In genomic region chr6:119542037-119542436, GRCh38 we compare ENCODE assay signal across 28 cellular contexts.
DNase-seq lines count a peak whose midpoint lies in the region; ATAC-seq and TF ChIP-seq lines count a peak whose summit lies in the region.
"Had no signal": no experiment of that assay in that cellular context is flagged by ENCODE, and none has a peak within 500 bp of the region (broad histone marks: within the 10 kb centered on the region; RNA-seq: fewer than 3 reads in every experiment).

No MANE protein-coding gene starts in this region.

- no peak for ATAC-seq in RWPE2 (ENCODE audit: low read depth)
- ATAC-seq: activated CD4-positive, CD25-positive, alpha-beta regulatory T cell treated with anti-CD3 and anti-CD28 coated beads, Interleukin-2, amount 50 U/mL, for 24 hours; activated T-cell treated with anti-CD3 and anti-CD28 coated beads, Interleukin-2, amount 50 U/mL, for 72 hours; body of pancreas; GM12878; naive thymus-derived CD4-positive, alpha-beta T cell; stimulated activated naive B cell treated with anti-CD40 and anti-IgM and Interleukin-4, amounts not matched to agents 10 μg/mL and 1 μg/mL and 100 μg/mL, for 72 hours; upper lobe of right lung had no signal

- H3K27me3 ChIP-seq in RWPE2 (ENCODE audit: insufficient read depth, poor library complexity, severe bottlenecking): no peaks in the 10 kb centered on the region
- no peaks in the 10 kb centered on the region for H3K27me3 ChIP-seq in transverse colon
- H3K27me3 ChIP-seq: BLaER1 treated with 17β-estradiol and CSF1 and Interleukin-3, amounts not matched to agents 10 nM and 100 nM; body of pancreas; esophagus squamous epithelium; neutrophil; Peyer's patch; upper lobe of right lung had no signal

- H3K4me3 ChIP-seq in RWPE2 (ENCODE audit: severe bottlenecking): no peak overlapping the region
- no peak overlapping the region for H3K4me3 ChIP-seq in mesodermal cell (ENCODE audit: extremely low read depth, insufficient read depth, low read length, poor library complexity, severe bottlenecking)
- H3K4me3 ChIP-seq in transverse colon: no peak overlapping the region
- H3K4me3 ChIP-seq: BLaER1 treated with 17β-estradiol and CSF1 and Interleukin-3, amounts not matched to agents 10 nM and 100 nM; body of pancreas; esophagus squamous epithelium; GM12878; Peyer's patch; prostate gland; upper lobe of right lung had no signal

- no peak for TF ChIP-seq POLR2A in erythroblast (IDR thresholded peaks at IDR 0.05; ENCODE audit: low read length)
- no peak for TF ChIP-seq POLR2A in transverse colon (IDR thresholded peaks at IDR 0.05)

- WGBS in mesodermal cell (ENCODE audit: insufficient coverage in 2 of 2), 2 experiments: no CpG with 5 or more reads among the region's 1 CpG
- WGBS in transverse colon (ENCODE audit: low coverage in 1 of 2), 2 donors: 92 to 100% methylated on average over 1 of the region's 1 CpG

- intact Hi-C loops in transverse colon (cut with DNase I; ENCODE audit: low total_unique reads): no loop called here
- intact Hi-C loops in posterior vena cava (cut with DNase I): no loop called here

- H3K9me3 ChIP-seq in RWPE2 (ENCODE audit: severe bottlenecking) (no peaks in the 10 kb centered on the region), mesodermal cell (ENCODE audit: control insufficient read depth, low read length) (no peaks in the 10 kb centered on the region), transverse colon (no peaks in the 10 kb centered on the region)
- H3K9me3 ChIP-seq: body of pancreas, esophagus squamous epithelium, neutrophil, Peyer's patch, prostate gland, upper lobe of right lung had no signal

- H3K27ac ChIP-seq in RWPE2 (ENCODE audit: poor library complexity, severe bottlenecking) (peak overlapping the region; percentile 76), mesodermal cell (ENCODE audit: low read depth, low read length, severe bottlenecking) (peak overlapping the region; percentile 77), transverse colon (peak overlapping the region; percentile 18 to 73 (median 58))
- H3K27ac ChIP-seq: BLaER1 treated with 17β-estradiol and CSF1 and Interleukin-3, amounts not matched to agents 10 nM and 100 nM; body of pancreas; neutrophil; prostate gland; upper lobe of right lung had no signal

- TF ChIP-seq CTCF in RWPE2 (IDR thresholded peaks at IDR 0.05; ENCODE audit: poor library complexity, severe bottlenecking): no peak
- TF ChIP-seq CTCF in transverse colon (IDR thresholded peaks at IDR 0.05): no peak

- DNase-seq in RWPE2 (ENCODE audit: low spot score) (no peak), erythroblast (lab: John Stamatoyannopoulos, UW) (peak; percentile 60 to 87), transverse colon (no peak), posterior vena cava (ENCODE audit: low spot score) (no peak), T1000 (lab: John Stamatoyannopoulos, UW) (no peak), SW480 (ENCODE audit: low spot score) (no peak)
- no peak for DNase-seq in activated T-cell treated with anti-CD3 and anti-CD28 coated beads, Interleukin-2, amount 50 U/mL, for 48 hours
- DNase-seq: activated CD4-positive, alpha-beta T cell treated with anti-CD3 and anti-CD28 coated beads, Interleukin-2, amount 50 U/mL, for 48 hours; activated T-cell treated with anti-CD3 and anti-CD28 coated beads, Interleukin-2, amount 50 U/mL, for 72 hours; body of pancreas; COR-L47; esophagus squamous epithelium; left ventricle myocardium superior; midbrain; naive thymus-derived CD4-positive, alpha-beta T cell; NCI-H446; NCI-H748 treated with DMSO at 0.1 percent for 48 hours; Peyer's patch; SIG-M5; stimulated activated CD4-positive, alpha-beta T cell treated with anti-CD3 and anti-CD28 coated beads, Interleukin-15, amount 100 ng/mL, for 24 hours; stimulated activated naive B cell treated with anti-CD40 and anti-IgM and Interleukin-4, amounts not matched to agents 10 μg/mL and 1 μg/mL and 100 μg/mL, for 72 hours; upper lobe of right lung had no signal

- in situ Hi-C loops in transverse colon (cut with MboI; ENCODE audit: low pct_ligation_motif_present in 1 of 4, low pct_unique_long_range_greater_than_20kb in 1 of 4, low sequenced_read_pairs in 3 of 4): no loop called here

- no peak for TF ChIP-seq EP300 in transverse colon (IDR thresholded peaks at IDR 0.05; ENCODE audit: low read depth)

- H3K4me1 ChIP-seq in RWPE2 (ENCODE audit: insufficient read depth, poor library complexity, severe bottlenecking): peaks cover 16% of the 10 kb centered on the region
- H3K4me1 ChIP-seq in mesodermal cell (ENCODE audit: control insufficient read depth, insufficient read depth, low read length, poor library complexity, severe bottlenecking): no peaks in the 10 kb centered on the region
- peaks cover 10 to 18% (median 12%) of the 10 kb centered on the region in 4 donors for H3K4me1 ChIP-seq in transverse colon
- H3K4me1 ChIP-seq: BLaER1 treated with 17β-estradiol and CSF1 and Interleukin-3, amounts not matched to agents 10 nM and 100 nM; body of pancreas; prostate gland; upper lobe of right lung had no signal

- H3K36me3 ChIP-seq in RWPE2 (ENCODE audit: low read depth) (no peaks in the 10 kb centered on the region), mesodermal cell (ENCODE audit: control insufficient read depth, insufficient read depth, low read length) (no peaks in the 10 kb centered on the region), transverse colon (no peaks in the 10 kb centered on the region)
- H3K36me3 ChIP-seq: BLaER1 treated with 17β-estradiol and CSF1 and Interleukin-3, amounts not matched to agents 10 nM and 100 nM; esophagus squamous epithelium; neutrophil; Peyer's patch; prostate gland; upper lobe of right lung had no signal

Comparison
In these comparisons a context has a peak if more than half of its experiments do, and no peak if none do; other contexts are left out.
1. DNase-seq: peak in erythroblast (2 of 2); none in RWPE2 (single experiment), transverse colon (single experiment), activated T-cell treated with anti-CD3 and anti-CD28 coated beads, Interleukin-2, amount 50 U/mL, for 48 hours (0 of 2), posterior vena cava (single experiment), T1000 (single experiment) and SW480 (single experiment).
2. Peak in every context shown above with its lines, with median percentiles within 50 percentile points of each other: H3K27ac ChIP-seq.